ENCODE assay signal across 20 cellular contexts in the genomic region with DNA sequence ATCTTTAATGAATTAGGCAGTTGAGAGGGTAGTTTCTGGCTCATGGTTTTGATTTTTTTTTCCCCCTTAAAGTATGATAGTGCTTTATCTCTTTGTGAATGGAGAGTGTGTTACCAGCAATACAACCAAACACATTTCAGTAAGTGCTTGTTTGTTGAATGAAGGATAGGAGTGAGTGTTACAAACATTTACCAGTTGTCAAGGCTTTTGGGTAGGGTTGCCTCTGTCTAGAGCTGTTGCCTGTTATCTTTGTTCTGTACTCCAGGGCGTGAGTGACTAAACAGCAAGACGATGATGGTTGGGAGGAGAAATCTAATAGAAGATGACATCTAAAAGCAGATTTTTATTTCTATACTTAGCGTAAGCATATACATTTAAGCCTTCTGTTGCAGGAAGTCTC. TPM values are rescaled to one million over a fixed set of nuclear protein-coding genes. Genes with fewer than 3 reads are reported as not detected.
A peak's percentile ranks its signal among the peaks of the same experiment; 100 is the strongest.
DNase-seq lines count a peak whose midpoint lies in the region; ATAC-seq and TF ChIP-seq lines count a peak whose summit lies in the region.
"Had no signal": no experiment of that assay in that cellular context is flagged by ENCODE, and none has a peak within 500 bp of the region (broad histone marks: within the 10 kb centered on the region; RNA-seq: fewer than 3 reads in every experiment).

No MANE protein-coding gene starts in this region.

- H3K4me1 Mint-ChIP-seq in WTC11 = 0 out of 2 replicates have a peak, but pooled peaks cover 3% of the 10 kb centered on the region
- H3K4me1 Mint-ChIP-seq: B cell had no signal

- H3K79me2 ChIP-seq in SK-N-SH (ENCODE audit: insufficient read depth) = no peaks in the 10 kb centered on the region

- TF ChIP-seq CTCF in cardiac muscle cell (IDR thresholded peaks at IDR 0.05; ENCODE audit: low read depth, low read length) (no peak), SK-N-SH (IDR thresholded peaks at IDR 0.05) (no peak), gastrocnemius medialis (IDR thresholded peaks at IDR 0.05 in 4 of 5, conservative IDR thresholded peaks at IDR 0.05 in 1 of 5) (no peak), WTC11 (IDR thresholded peaks at IDR 0.05) (no peak)

- no peak overlapping the region for H3K27ac Mint-ChIP-seq in WTC11
- H3K27ac Mint-ChIP-seq: B cell had no signal

- no peak overlapping the region for H3K4me2 ChIP-seq in SK-N-SH
- H3K4me2 ChIP-seq: A549 had no signal

- H3K4me1 ChIP-seq in cardiac muscle cell (ENCODE audit: low read depth) = no peaks in the 10 kb centered on the region
- H3K4me1 ChIP-seq in SK-N-SH (ENCODE audit: control insufficient read depth in 1 of 2, insufficient read depth in 2 of 2, low read depth in 1 of 2, low read length in 1 of 2) = peaks cover 5 to 28% of the 10 kb centered on the region in 2 experiments
- peaks cover 64 to 69% of the 10 kb centered on the region in 2 donors for H3K4me1 ChIP-seq in gastrocnemius medialis
- H3K4me1 ChIP-seq: A549, Peyer's patch had no signal

- no peak for TF ChIP-seq POLR2A in gastrocnemius medialis (IDR thresholded peaks at IDR 0.05)

- no peaks in the 10 kb centered on the region for H3K9me2 ChIP-seq in SK-N-SH

- no peak overlapping the region for H3K4me3 Mint-ChIP-seq in WTC11
- H3K4me3 Mint-ChIP-seq: B cell, CD14-positive monocyte had no signal

- H3K9me3 ChIP-seq in cardiac muscle cell (ENCODE audit: low read depth) = no peaks in the 10 kb centered on the region
- no peaks in the 10 kb centered on the region for H3K9me3 ChIP-seq in SK-N-SH
- H3K9me3 ChIP-seq in gastrocnemius medialis = no peaks in the 10 kb centered on the region
- H3K9me3 ChIP-seq: A549, Peyer's patch had no signal

- in situ Hi-C loops in gastrocnemius medialis (cut with MboI; ENCODE audit: low sequenced_read_pairs in 4 of 4) = loop anchor here in 1 of 4 donors (25.0 kb wide), 1 partner anchor 135 kb away; a partner anchor contains a TSS

- H3K27ac ChIP-seq in cardiac muscle cell = no peak overlapping the region
- H3K27ac ChIP-seq in SK-N-SH (ENCODE audit: low read depth in 2 of 2, low read length in 1 of 2) = no peak overlapping the region
- H3K27ac ChIP-seq in gastrocnemius medialis = peak overlapping the region; percentile 23 to 89 (median 84)
- H3K27ac ChIP-seq: A549, Peyer's patch had no signal

- CTCF ChIA-PET in SK-N-SH (lab: Yijun Ruan, JAX) = interaction anchor here (0.7 to 1.2 kb wide), 2 partner anchors 220 to 1730 kb away, joined by 3 read pairs; no protein-coding TSS in a partner anchor
- CTCF ChIA-PET in WTC11 (lab: Charles Lee) = no interaction called here

- ATAC-seq in left cardiac atrium (peak; percentile 52 to 80), gastrocnemius medialis (no peak), WTC11 (no peak)
- ATAC-seq: A549 had no signal

- H3K36me3 ChIP-seq in cardiac muscle cell = no peaks in the 10 kb centered on the region
- no peaks in the 10 kb centered on the region for H3K36me3 ChIP-seq in SK-N-SH (replicated peaks in 1 of 2; ENCODE audit: control insufficient read depth in 1 of 2, insufficient read depth in 2 of 2, low read length in 1 of 2)
- no peaks in the 10 kb centered on the region for H3K36me3 ChIP-seq in gastrocnemius medialis
- H3K36me3 ChIP-seq: Peyer's patch had no signal

- peak; percentile 17 to 48 for DNase-seq in cardiac muscle cell (ENCODE audit: low read depth in 1 of 2, low spot score in 1 of 2)
- no peak for DNase-seq in cardiac septum (ENCODE audit: low spot score)
- DNase-seq in SK-N-SH = no peak
- no peak for DNase-seq in left cardiac atrium
- DNase-seq in gastrocnemius medialis = no peak
- DNase-seq in middle frontal gyrus (ENCODE audit: extremely low spot score, low spot score) = no peak
- DNase-seq in WTC11 (ENCODE audit: low spot score) = no peak
- DNase-seq in NCI-H2227 treated with DMSO at 0.1 percent for 48 hours (lab: John Stamatoyannopoulos, UW) = no peak
- DNase-seq: DMS79, Karpas-422, NCI-H1417, NCI-H1694 treated with DMSO at 0.1 percent for 48 hours, NCI-H2081 treated with DMSO at 0.1 percent for 48 hours, NCI-H510A treated with DMSO at 0.1 percent for 48 hours, NCI-H774, Peyer's patch had no signal

- H3K9me3 Mint-ChIP-seq in WTC11 = no peaks in the 10 kb centered on the region

- peaks cover 11% of the 10 kb centered on the region for H3K27me3 Mint-ChIP-seq in WTC11 (ENCODE audit: low read depth)
- H3K27me3 Mint-ChIP-seq: B cell had no signal

- H4K20me1 ChIP-seq in SK-N-SH (ENCODE audit: insufficient read depth) = no peaks in the 10 kb centered on the region

- H3K36me3 Mint-ChIP-seq in WTC11 = no peaks in the 10 kb centered on the region

- peak overlapping the region; percentile 22; the same call in 1 of the 2 replicates for H2AFZ ChIP-seq in SK-N-SH (ENCODE audit: low read depth)

- TF ChIP-seq RAD21 in SK-N-SH (IDR thresholded peaks at IDR 0.05; ENCODE audit: low read length) = no peak

- H3K4me3 ChIP-seq in cardiac muscle cell = no peak overlapping the region
- no peak overlapping the region for H3K4me3 ChIP-seq in SK-N-SH (ENCODE audit: low read depth in 2 of 2, low read length in 1 of 2)
- no peak overlapping the region for H3K4me3 ChIP-seq in gastrocnemius medialis
- H3K4me3 ChIP-seq: A549, Peyer's patch had no signal

- intact Hi-C loops in cardiac septum (cut with DNase I) (no loop called here), left cardiac atrium (cut with DNase I) (loop anchor here in 1 of 2 donors (10.0 kb wide), 1 partner anchor 57 kb away; no protein-coding TSS in a partner anchor), gastrocnemius medialis (cut with DNase I; ENCODE audit: low total_unique reads) (loop anchor here (5.0 kb wide), 1 partner anchor 150 kb away; no protein-coding TSS in a partner anchor)

- peaks cover 25% of the 10 kb centered on the region for H3F3A ChIP-seq in SK-N-SH (replicated peaks; ENCODE audit: insufficient read depth)

- 70% methylated on average over 3 of the region's 3 CpGs for WGBS in SK-N-SH (ENCODE audit: low lambda C conversion rate)

- no peak for TF ChIP-seq EP300 in SK-N-SH (IDR thresholded peaks at IDR 0.05; ENCODE audit: borderline replicate concordance in 1 of 2, low read depth in 1 of 2, low read length in 1 of 2)

- POLR2A ChIA-PET in SK-N-SH (lab: Yijun Ruan, JAX) = no interaction called here
- POLR2A ChIA-PET in WTC11 (lab: Charles Lee) = interaction anchor here (0.5 kb wide), 1 partner anchor 53 kb away, joined by 4 read pairs; no protein-coding TSS in a partner anchor

- no peak overlapping the region for H3K9ac ChIP-seq in SK-N-SH

- H3K27me3 ChIP-seq in cardiac muscle cell (no peaks in the 10 kb centered on the region), SK-N-SH (ENCODE audit: insufficient read depth) (no peaks in the 10 kb centered on the region), gastrocnemius medialis (no peaks in the 10 kb centered on the region)
- H3K27me3 ChIP-seq: Peyer's patch had no signal

TF ChIP-seq in SK-N-SH, 30 proteins besides CTCF, POLR2A, EP300 and RAD21:
- no peak for TF ChIP-seq RCOR1 (IDR thresholded peaks at IDR 0.05; ENCODE audit: low read length)
- TF ChIP-seq RXRA (IDR thresholded peaks at IDR 0.05; ENCODE audit: borderline replicate concordance, low read depth) = no peak
- TF ChIP-seq, protein P1, sequence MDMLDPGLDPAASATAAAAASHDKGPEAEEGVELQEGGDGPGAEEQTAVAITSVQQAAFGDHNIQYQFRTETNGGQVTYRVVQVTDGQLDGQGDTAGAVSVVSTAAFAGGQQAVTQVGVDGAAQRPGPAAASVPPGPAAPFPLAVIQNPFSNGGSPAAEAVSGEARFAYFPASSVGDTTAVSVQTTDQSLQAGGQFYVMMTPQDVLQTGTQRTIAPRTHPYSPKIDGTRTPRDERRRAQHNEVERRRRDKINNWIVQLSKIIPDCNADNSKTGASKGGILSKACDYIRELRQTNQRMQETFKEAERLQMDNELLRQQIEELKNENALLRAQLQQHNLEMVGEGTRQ (IDR thresholded peaks at IDR 0.05; ENCODE audit: borderline replicate concordance, low read depth, low read length) = no peak

TF ChIP-seq in WTC11, 78 proteins besides CTCF, POLR2A, EP300 and RAD21 (continues in another document):
- TF ChIP-seq ZBTB21 (CRISPR knock-in tag; IDR thresholded peaks at IDR 0.05; ENCODE audit: borderline replicate concordance) = no peak
- no peak for TF ChIP-seq NR3C1 (CRISPR knock-in tag; conservative IDR thresholded peaks at IDR 0.05; ENCODE audit: low read depth)
- TF ChIP-seq, protein P2, sequence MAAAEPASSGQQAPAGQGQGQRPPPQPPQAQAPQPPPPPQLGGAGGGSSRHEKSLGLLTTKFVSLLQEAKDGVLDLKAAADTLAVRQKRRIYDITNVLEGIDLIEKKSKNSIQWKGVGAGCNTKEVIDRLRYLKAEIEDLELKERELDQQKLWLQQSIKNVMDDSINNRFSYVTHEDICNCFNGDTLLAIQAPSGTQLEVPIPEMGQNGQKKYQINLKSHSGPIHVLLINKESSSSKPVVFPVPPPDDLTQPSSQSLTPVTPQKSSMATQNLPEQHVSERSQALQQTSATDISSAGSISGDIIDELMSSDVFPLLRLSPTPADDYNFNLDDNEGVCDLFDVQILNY (CRISPR knock-in tag; IDR thresholded peaks at IDR 0.05) = no peak
- no peak for TF ChIP-seq NFATC4 (CRISPR knock-in tag; IDR thresholded peaks at IDR 0.05)
- no peak for TF ChIP-seq SMAD4 (CRISPR knock-in tag; IDR thresholded peaks at IDR 0.05)
- TF ChIP-seq, protein P3, sequence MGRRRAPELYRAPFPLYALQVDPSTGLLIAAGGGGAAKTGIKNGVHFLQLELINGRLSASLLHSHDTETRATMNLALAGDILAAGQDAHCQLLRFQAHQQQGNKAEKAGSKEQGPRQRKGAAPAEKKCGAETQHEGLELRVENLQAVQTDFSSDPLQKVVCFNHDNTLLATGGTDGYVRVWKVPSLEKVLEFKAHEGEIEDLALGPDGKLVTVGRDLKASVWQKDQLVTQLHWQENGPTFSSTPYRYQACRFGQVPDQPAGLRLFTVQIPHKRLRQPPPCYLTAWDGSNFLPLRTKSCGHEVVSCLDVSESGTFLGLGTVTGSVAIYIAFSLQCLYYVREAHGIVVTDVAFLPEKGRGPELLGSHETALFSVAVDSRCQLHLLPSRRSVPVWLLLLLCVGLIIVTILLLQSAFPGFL (CRISPR knock-in tag; IDR thresholded peaks at IDR 0.05; ENCODE audit: borderline replicate concordance) = no peak
- no peak for TF ChIP-seq TEAD4 (CRISPR knock-in tag; IDR thresholded peaks at IDR 0.05)

RNA-seq across cellular contexts. Expression of a gene that starts 21.5 kb away (rescaled TPM):
- total RNA-seq in cardiac muscle cell (0.07 and 0.12 TPM in 2 replicates), cardiac septum (85.8 TPM), left cardiac atrium (1 to 10 TPM; 2.3 to 5.4 TPM), gastrocnemius medialis (10 to 100 TPM in 2 of 4 donors, 1 to 10 TPM in 1, not detected in 1; 4.3 to 17.4 (median 15.5) TPM), WTC11 (2021) (0.15 to 0.37 TPM in 2 of 3 replicates, not detected in the other)
- polyA plus RNA-seq in cardiac muscle cell (not detected in 2 replicates), SK-N-SH (2012; rRNA removed) (2.3 and 5.2 TPM in 2 replicates)
- polyA plus RNA-seq in SK-N-SH (2012; cell fraction: cytosol; rRNA removed) = 4.1 and 5.1 TPM in 2 replicates
- 1.3 and 2.0 TPM in 2 replicates for polyA plus RNA-seq in SK-N-SH (2012; cell fraction: nucleus; rRNA removed)
- total RNA-seq: SK-MEL-5 had no signal

Comparison
In these comparisons a context has a peak if more than half of its experiments do, and no peak if none do; other contexts are left out.
1. DNase-seq: peak in cardiac muscle cell (2 of 2); none in cardiac septum (single experiment), SK-N-SH (single experiment), left cardiac atrium (single experiment), gastrocnemius medialis (0 of 2), middle frontal gyrus (single experiment), WTC11 (single experiment) and NCI-H2227 treated with DMSO at 0.1 percent for 48 hours (single experiment).
2. H3K27ac ChIP-seq: peak in gastrocnemius medialis (4 of 4); none in cardiac muscle cell (single experiment) and SK-N-SH (0 of 2).
3. ATAC-seq: peak in left cardiac atrium (2 of 2); none in gastrocnemius medialis (0 of 2) and WTC11 (single experiment).